8 cellular contexts compared by ENCODE assay signal in genomic region chr3:15205934-15206661, GRCh38. TPM values are rescaled to one million over a fixed set of nuclear protein-coding genes. Genes with fewer than 3 reads are reported as not detected.
DNase-seq lines count a peak whose midpoint lies in the region; ATAC-seq and TF ChIP-seq lines count a peak whose summit lies in the region.

Gene CAPN7 (plus strand): TSS chr3:15206246. CDS start chr3:15206496, 250 bp downstream.

- H3K9me3 ChIP-seq in AG04450 (ENCODE audit: control insufficient read depth, insufficient read depth, low read length) (no peaks in the 10 kb centered on the region), duodenal mucosa (ENCODE audit: control insufficient read depth in 1 of 2, low read length in 2 of 2) (no peaks in the 10 kb centered on the region), mesenchymal stem cell (ENCODE audit: control insufficient read depth, low read length) (no peaks in the 10 kb centered on the region)

- H2BK5ac ChIP-seq in mesenchymal stem cell (ENCODE audit: low read depth, low read length, poor library complexity, severe bottlenecking) = peak within 1 kb of the TSS; percentile 49

- peak within 1 kb of the TSS; percentile 7 for H2AFZ ChIP-seq in mesenchymal stem cell (ENCODE audit: low read depth, low read length)

- H2BK15ac ChIP-seq in mesenchymal stem cell (ENCODE audit: low read depth, poor library complexity, severe bottlenecking) = no peak within 1 kb of the TSS

- no peak within 1 kb of the TSS for H3K23ac ChIP-seq in mesenchymal stem cell (ENCODE audit: low read length in 2 of 2)

- peak within 1 kb of the TSS; percentile 94 to 99 for H3K18ac ChIP-seq in mesenchymal stem cell (ENCODE audit: low read depth in 1 of 2, low read length in 2 of 2)

- H3K4ac ChIP-seq in mesenchymal stem cell (ENCODE audit: low read depth in 1 of 2, low read length in 2 of 2) = peak within 1 kb of the TSS; percentile 32 to 95

- H3K4me2 ChIP-seq in mesenchymal stem cell (ENCODE audit: low read length, poor library complexity, severe bottlenecking) = peak within 1 kb of the TSS; percentile 74

- under 1% methylated on average over 92 of the region's 92 CpGs for WGBS in mesenchymal stem cell

- H3K27me3 ChIP-seq in AG04450 (ENCODE audit: control insufficient read depth, insufficient read depth, low read length) (no peaks in the 10 kb centered on the region), duodenal mucosa (ENCODE audit: control insufficient read depth in 1 of 2, insufficient read depth in 2 of 2, low read length in 2 of 2) (no peaks in the 10 kb centered on the region), mesenchymal stem cell (ENCODE audit: control insufficient read depth in 1 of 2, insufficient read depth in 1 of 2, low read length in 2 of 2) (no peaks in the 10 kb centered on the region)

- H4K8ac ChIP-seq in mesenchymal stem cell (ENCODE audit: low read length) = peak within 1 kb of the TSS; percentile 90

- H3K79me1 ChIP-seq in mesenchymal stem cell (replicated peaks; ENCODE audit: low read length, poor library complexity, severe bottlenecking) = no peaks in the 10 kb centered on the region

- CTCF ChIA-PET in AG04450 (lab: Charles Lee) = interaction anchor here (0.6 to 10.2 kb wide), 17 partner anchors 9 to 800 kb away, joined by 3 to 135 read pairs (median 5); no protein-coding TSS in a partner anchor

- no peak within 1 kb of the TSS for H2AK5ac ChIP-seq in mesenchymal stem cell (ENCODE audit: low read length, severe bottlenecking)

- H2BK120ac ChIP-seq in mesenchymal stem cell (ENCODE audit: low read depth, low read length) = peak within 1 kb of the TSS; percentile 61

- POLR2A ChIA-PET in AG04450 (lab: Yijun Ruan, JAX) = interaction anchor here (0.6 to 1.0 kb wide), 6 partner anchors 26 to 402 kb away, joined by 3 to 4 read pairs (median 3); no protein-coding TSS in a partner anchor

- peak; percentile 65 for TF ChIP-seq CTCF in AG04450 (IDR thresholded peaks at IDR 0.05; ENCODE audit: low read depth, low read length)

- H3K36me3 ChIP-seq in duodenal mucosa (ENCODE audit: control insufficient read depth in 1 of 2, insufficient read depth in 2 of 2, low read length in 2 of 2) (peaks cover 3 to 6% of the 10 kb centered on the region in 2 donors), mesenchymal stem cell (ENCODE audit: control insufficient read depth in 1 of 2, insufficient read depth in 2 of 2, low read depth in 1 of 2, low read length in 2 of 2) (peaks cover 0 to 23% of the 10 kb centered on the region in 2 experiments)

- peak within 1 kb of the TSS; percentile 96 for H4K91ac ChIP-seq in mesenchymal stem cell (ENCODE audit: low read length)

- H3K9ac ChIP-seq in duodenal mucosa (ENCODE audit: low read depth in 1 of 2, low read length in 2 of 2) (peak within 1 kb of the TSS; percentile 71 to 93), mesenchymal stem cell (ENCODE audit: low read length) (peak within 1 kb of the TSS; percentile 91)

- H2BK12ac ChIP-seq in mesenchymal stem cell (ENCODE audit: low read length in 2 of 2) = no peak within 1 kb of the TSS

- peak within 1 kb of the TSS in 1 of 2 experiments; percentile 79 for H3K14ac ChIP-seq in mesenchymal stem cell (ENCODE audit: low read length in 2 of 2)

- peak; percentile 74 for ATAC-seq in HG03469 (IDR thresholded peaks at IDR 0.05; ENCODE audit: unreplicated experiment)

- peak; percentile 83 for DNase-seq in AG04450 (ENCODE audit: low read depth, low spot score)
- DNase-seq in GM19240 (ENCODE audit: insufficient read length, low spot score) = peak; percentile 79
- DNase-seq in activated CD4-positive, alpha-beta T cell treated with anti-CD3 and anti-CD28 coated beads for 4 hours = peak; percentile 91 to 93
- peak; percentile 93 for DNase-seq in mesenchymal stem cell
- DNase-seq in stimulated activated CD8-positive, alpha-beta memory T cell treated with anti-CD3 and anti-CD28 coated beads, Interleukin-15, amount 100 ng/mL, for 24 hours (ENCODE audit: low read depth) = peak; percentile 89
- DNase-seq in NCI-H2227 (lab: John Stamatoyannopoulos, UW; ENCODE audit: unreplicated experiment) = no peak

- peak within 1 kb of the TSS; percentile 75 for H3K27ac ChIP-seq in AG04450 (ENCODE audit: low read depth, low read length)
- H3K27ac ChIP-seq in duodenal mucosa (ENCODE audit: low read depth, low read length) = peak within 1 kb of the TSS; percentile 97
- H3K27ac ChIP-seq in mesenchymal stem cell (ENCODE audit: low read length, poor library complexity, severe bottlenecking) = peak within 1 kb of the TSS; percentile 67

- H3K4me1 ChIP-seq in duodenal mucosa (ENCODE audit: control insufficient read depth in 1 of 2, insufficient read depth in 2 of 2, low read length in 2 of 2) (peaks cover 15 to 17% of the 10 kb centered on the region in 2 donors), mesenchymal stem cell (ENCODE audit: control insufficient read depth, insufficient read depth, low read depth, low read length) (peaks cover 4% of the 10 kb centered on the region)

- peak within 1 kb of the TSS; percentile 92 for H3K4me3 ChIP-seq in AG04450 (ENCODE audit: low read depth, low read length)
- H3K4me3 ChIP-seq in duodenal mucosa (ENCODE audit: low read depth in 1 of 2, low read length in 2 of 2) = peak within 1 kb of the TSS; percentile 73 to 90
- H3K4me3 ChIP-seq in mesenchymal stem cell (ENCODE audit: insufficient read depth in 1 of 2, low read depth in 1 of 2, low read length in 2 of 2) = peak within 1 kb of the TSS; percentile 82 to 87

RNA-seq across cellular contexts. Expression of gene CAPN7, which starts in this region (rescaled TPM):
- 21.8 and 29.0 TPM in 2 replicates for polyA plus RNA-seq in AG04450 (2011; rRNA removed)
- polyA minus RNA-seq in AG04450 (2011; rRNA and poly(A)+ RNA removed) = 20.0 and 23.8 TPM in 2 replicates
- polyA plus RNA-seq in mesenchymal stem cell (2013, experiment 1 of 2) = 15.8 TPM
- polyA plus RNA-seq in mesenchymal stem cell (2013, experiment 2 of 2) = 16.4 TPM
